ENCODE assay signal across 8 cellular contexts in genomic region chr11:65663634-65664200, GRCh38. TPM values are rescaled to one million over a fixed set of nuclear protein-coding genes. Genes with fewer than 3 reads are reported as not detected.
DNase-seq lines count a peak whose midpoint lies in the region; FAIRE-seq and TF ChIP-seq lines count a peak whose summit lies in the region.

No MANE protein-coding gene starts in this region.

- in situ Hi-C loops in ACHN (cut with HindIII; ENCODE audit: low pct_ligation_motif_present, low pct_unique_long_range_greater_than_20kb, low sequenced_read_pairs): no loop called here

- FAIRE-seq in GM18507 (lab: Jason Lieb, UNC): peak; percentile 82
- FAIRE-seq in HTR-8/SVneo (lab: Jason Lieb, UNC): no peak

- DNase-seq in ACHN: peak; percentile 38
- DNase-seq in GM18507 (ENCODE audit: extremely low spot score, insufficient read length, low read depth): no peak
- peak; percentile 67 for DNase-seq in HTR-8/SVneo (ENCODE audit: insufficient read length, low spot score)
- DNase-seq in activated CD4-positive, alpha-beta T cell treated with anti-CD3 and anti-CD28 coated beads, Interleukin-2, amount 50 U/mL, for 48 hours: peak; percentile 61 to 71
- DNase-seq in epithelial cell of proximal tubule (ENCODE audit: low read depth): no peak
- peak; percentile 64 for DNase-seq in midbrain (lab: John Stamatoyannopoulos, UW)
- DNase-seq in superior temporal gyrus (ENCODE audit: extremely low spot score): peak; percentile 75
- DNase-seq in NCI-H774 (lab: John Stamatoyannopoulos, UW): no peak

- TF ChIP-seq CTCF in epithelial cell of proximal tubule (conservative IDR thresholded peaks at IDR 0.05; ENCODE audit: low read depth, low read length): no peak

- peak overlapping the region; percentile 100 for H3K4me3 ChIP-seq in epithelial cell of proximal tubule (ENCODE audit: low read depth, low read length)

RNA-seq across cellular contexts. Expression of gene RELA, which starts 1.0 kb away (rescaled TPM):
- 63.6 and 73.0 TPM in 2 replicates for total RNA-seq in epithelial cell of proximal tubule

RNA-seq across cellular contexts. Expression of gene SIPA1, which starts 25.8 kb away (rescaled TPM):
- 45.5 and 66.5 TPM in 2 replicates for total RNA-seq in epithelial cell of proximal tubule

RNA-seq across cellular contexts. Expression of gene PCNX3, which starts 48.1 kb away (rescaled TPM):
- 35.9 and 41.6 TPM in 2 replicates for total RNA-seq in epithelial cell of proximal tubule

RNA-seq across cellular contexts. Expression of gene KAT5, which starts 48.3 kb away (rescaled TPM):
- 47.2 and 72.2 TPM in 2 replicates for total RNA-seq in epithelial cell of proximal tubule

RNA-seq across cellular contexts. Expression of gene MAP3K11, which starts 49.7 kb away (rescaled TPM):
- 55.0 and 55.3 TPM in 2 replicates for total RNA-seq in epithelial cell of proximal tubule

Comparison
In these comparisons a context has a peak if more than half of its experiments do, and no peak if none do; other contexts are left out.
1. DNase-seq: peak in ACHN (single experiment), HTR-8/SVneo (single experiment), activated CD4-positive, alpha-beta T cell treated with anti-CD3 and anti-CD28 coated beads, Interleukin-2, amount 50 U/mL, for 48 hours (2 of 2), midbrain (single experiment) and superior temporal gyrus (single experiment); none in GM18507 (single experiment), epithelial cell of proximal tubule (single experiment) and NCI-H774 (single experiment).